ENCODE assay signal across 29 cellular contexts in the genomic region with DNA sequence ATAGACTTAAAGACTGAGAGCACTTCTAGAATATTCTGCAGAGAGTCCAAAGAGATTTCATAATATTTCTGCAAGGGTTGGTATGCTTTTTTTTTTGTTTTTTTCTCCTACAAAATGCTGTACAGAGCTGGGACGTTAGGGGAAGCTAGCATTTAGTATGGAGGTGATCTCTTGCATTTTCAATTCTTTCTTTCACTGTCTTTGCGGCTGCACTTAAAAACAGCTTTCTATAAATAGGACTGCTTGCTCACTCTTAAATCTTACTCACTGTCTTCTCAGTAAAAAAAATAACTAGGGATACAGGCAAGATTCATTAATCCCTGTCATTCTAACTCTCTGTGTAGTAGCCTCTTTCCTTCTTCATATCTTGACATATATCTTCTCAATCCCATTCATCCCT. TPM values are rescaled to one million over a fixed set of nuclear protein-coding genes. Genes with fewer than 3 reads are reported as not detected.
"Had no signal": no experiment of that assay in that cellular context is flagged by ENCODE, and none has a peak within 500 bp of the region (broad histone marks: within the 10 kb centered on the region; RNA-seq: fewer than 3 reads in every experiment).

No MANE protein-coding gene starts in this region.

- H3K4me1 ChIP-seq: colonic mucosa had no signal

- H3K27ac ChIP-seq: colonic mucosa had no signal

- H3K27ac Mint-ChIP-seq: activated CD8-positive, alpha-beta T cell treated with anti-CD3 and anti-CD28 coated beads, Interleukin-2, amount 10 ng/mL, durations not matched to agents 7 days and 5 days; activated naive CD4-positive, alpha-beta T cell treated with anti-CD3 and anti-CD28 coated beads, Interleukin-2, amount 50 U/mL, for 72 hours; activated naive CD8-positive, alpha-beta T cell treated with anti-CD3 and anti-CD28 coated beads, Interleukin-2, amount 50 U/mL, for 24 hours; activated T-helper 1 cell treated with anti-CD3 and anti-CD28 coated beads, Interleukin-12 subunit alpha, Interleukin-12 subunit beta, Interleukin-2, Interleukin-4 antibody, amounts not matched to agents 30 ng/mL and 10 ng/mL and 1 ng/mL, durations not matched to agents 14 hours and 24 hours and 36 hours; T-helper 1 cell treated with Interleukin-12 subunit alpha and Interleukin-12 subunit beta and Interleukin-4 antibody, amounts not matched to agents 30 μg/mL and 1 μg/mL, for 36 hours had no signal

- H3K36me3 ChIP-seq: colonic mucosa had no signal

- H3K9me3 Mint-ChIP-seq: activated naive CD4-positive, alpha-beta T cell treated with anti-CD3 and anti-CD28 coated beads, Interleukin-2, amount 50 U/mL, for 72 hours; activated naive CD8-positive, alpha-beta T cell treated with anti-CD3 and anti-CD28 coated beads, Interleukin-2, amount 50 U/mL, for 24 hours; activated T-helper 1 cell treated with anti-CD3 and anti-CD28 coated beads, Interleukin-12 subunit alpha, Interleukin-12 subunit beta, Interleukin-2, Interleukin-4 antibody, amounts not matched to agents 30 ng/mL and 10 ng/mL and 1 ng/mL, durations not matched to agents 14 hours and 24 hours and 36 hours had no signal

- H3K4me3 Mint-ChIP-seq: activated CD8-positive, alpha-beta T cell treated with anti-CD3 and anti-CD28 coated beads, Interleukin-2, amount 10 ng/mL, durations not matched to agents 7 days and 5 days; activated naive CD8-positive, alpha-beta T cell treated with anti-CD3 and anti-CD28 coated beads, Interleukin-2, amount 50 U/mL, for 24 hours; activated T-helper 1 cell treated with anti-CD3 and anti-CD28 coated beads, Interleukin-12 subunit alpha, Interleukin-12 subunit beta, Interleukin-2, Interleukin-4 antibody, amounts not matched to agents 30 ng/mL and 10 ng/mL and 1 ng/mL, durations not matched to agents 14 hours and 24 hours and 36 hours; T-helper 1 cell treated with Interleukin-12 subunit alpha and Interleukin-12 subunit beta and Interleukin-4 antibody, amounts not matched to agents 30 μg/mL and 1 μg/mL, for 36 hours had no signal

- H3K9me3 ChIP-seq: colonic mucosa had no signal

- DNase-seq: activated CD4-positive, alpha-beta T cell treated with anti-CD3 and anti-CD28 coated beads for 4 hours; activated CD4-positive, alpha-beta T cell treated with anti-CD3 and anti-CD28 coated beads, Interleukin-2, amount 50 U/mL, for 4 hours; activated CD8-positive, alpha-beta memory T cell treated with anti-CD3 and anti-CD28 coated beads, Interleukin-2, amount 50 U/mL, for 48 hours; activated CD8-positive, alpha-beta T cell treated with anti-CD3 and anti-CD28 coated beads, Interleukin-2, amount 10 ng/mL, durations not matched to agents 7 days and 5 days; activated effector memory CD4-positive, alpha-beta T cell treated with Interleukin-2 at 50 U/mL for 16 hours; activated naive CD4-positive, alpha-beta T cell; activated naive CD8-positive, alpha-beta T cell treated with anti-CD3 and anti-CD28 coated beads, Interleukin-2, amount 50 U/mL, for 24 hours; activated T-cell treated with anti-CD3 and anti-CD28 coated beads, Interleukin-2, amount 50 U/mL, for 1 hour; amygdala; colonic mucosa; KBM-7; NCI-H1105 treated with DMSO at 0.1 percent for 48 hours; NCI-H1436 treated with DMSO at 0.1 percent for 48 hours; NCI-H187; NCI-H2081 treated with DMSO at 0.1 percent for 48 hours; NCI-H2227 treated with DMSO at 0.1 percent for 48 hours; NCI-H526; NCI-H774; PC-3; SHP77 treated with DMSO at 0.1 percent for 48 hours had no signal

- H3K4me1 Mint-ChIP-seq: activated naive CD8-positive, alpha-beta T cell treated with anti-CD3 and anti-CD28 coated beads, Interleukin-2, amount 50 U/mL, for 24 hours had no signal

- ATAC-seq: activated CD4-positive, CD25-positive, alpha-beta regulatory T cell treated with anti-CD3 and anti-CD28 coated beads, Interleukin-2, amount 50 U/mL, for 24 hours; activated CD8-positive, alpha-beta T cell treated with anti-CD3 and anti-CD28 coated beads, Interleukin-2, amount 10 ng/mL, durations not matched to agents 7 days and 5 days; activated naive CD4-positive, alpha-beta T cell treated with anti-CD3 and anti-CD28 coated beads, Interleukin-2, amount 50 U/mL, for 72 hours; activated naive CD8-positive, alpha-beta T cell treated with anti-CD3 and anti-CD28 coated beads, Interleukin-2, amount 50 U/mL, for 24 hours; PC-3 had no signal

- H3K4me3 ChIP-seq: colonic mucosa had no signal

RNA-seq across cellular contexts. Expression of a gene that starts 7.4 kb away (rescaled TPM):
- total RNA-seq: activated CD8-positive, alpha-beta T cell treated with anti-CD3 and anti-CD28 coated beads, Interleukin-2, amount 10 ng/mL, durations not matched to agents 7 days and 5 days; activated naive CD4-positive, alpha-beta T cell treated with anti-CD3 and anti-CD28 coated beads, Interleukin-2, amount 50 U/mL, for 72 hours; activated T-helper 1 cell treated with anti-CD3 and anti-CD28 coated beads, Interleukin-12 subunit alpha, Interleukin-12 subunit beta, Interleukin-2, Interleukin-4 antibody, amounts not matched to agents 30 ng/mL and 10 ng/mL and 1 ng/mL, durations not matched to agents 14 hours and 24 hours and 36 hours; cardiac septum; LHCN-M2; M059J; NCI-H460; PC-3; SK-MEL-5 had no signal
